Comparison of ENCODE assay signal across 18 cellular contexts in genomic region chr11:86735462-86736302, GRCh38.
DNase-seq lines count a peak whose midpoint lies in the region; ATAC-seq and TF ChIP-seq lines count a peak whose summit lies in the region.
"Had no signal": no experiment of that assay in that cellular context is flagged by ENCODE, and none has a peak within 500 bp of the region (broad histone marks: within the 10 kb centered on the region; RNA-seq: fewer than 3 reads in every experiment).

No MANE protein-coding gene starts in this region.

- no TSS peak for BruUV-seq in Panc1 (replicated peaks; lab: Mats Ljungman, UMichigan)

- DNase-seq in DMS53 (lab: John Stamatoyannopoulos, UW) (peak; percentile 63), DMS53 treated with DMSO at 0.1 percent for 48 hours (lab: John Stamatoyannopoulos, UW; ENCODE audit: unreplicated experiment) (no peak), Panc1 (ENCODE audit: low read depth, low spot score) (peak; percentile 90), dedifferentiated amniotic fluid mesenchymal stem cell (ENCODE audit: extremely low spot score) (peak; percentile 78), osteocyte (ENCODE audit: extremely low spot score, unreplicated experiment) (no peak), NCI-H128 (lab: John Stamatoyannopoulos, UW; ENCODE audit: unreplicated experiment) (no peak)
- no peak for DNase-seq in activated naive CD4-positive, alpha-beta T cell treated with anti-CD3 and anti-CD28 coated beads, Interleukin-2, amount 10 ng/mL, durations not matched to agents 7 days and 5 days
- DNase-seq: activated naive CD4-positive, alpha-beta T cell treated with anti-CD3 and anti-CD28 coated beads, Interleukin-2, amount 50 U/mL, for 16 hours; colonic mucosa; COR-L47; midbrain; NCI-H1436 treated with DMSO at 0.1 percent for 48 hours; stimulated activated CD4-positive, alpha-beta T cell treated with anti-CD3 and anti-CD28 coated beads, Interleukin-15, amount 100 ng/mL, for 24 hours; thyroid gland; WERI-Rb-1 had no signal

- in situ Hi-C loops in Panc1 (cut with HindIII; ENCODE audit: low pct_unique_long_range_greater_than_20kb, low sequenced_read_pairs) = no loop called here

- H3K36me3 Mint-ChIP-seq in osteocyte (ENCODE audit: unreplicated experiment) = no peaks in the 10 kb centered on the region
- no peaks in the 10 kb centered on the region for H3K36me3 Mint-ChIP-seq in activated naive CD4-positive, alpha-beta T cell treated with anti-CD3 and anti-CD28 coated beads, Interleukin-2, amount 10 ng/mL, durations not matched to agents 7 days and 5 days
- H3K36me3 Mint-ChIP-seq: IgD-negative memory B cell had no signal

- peak overlapping the region; percentile 92 for H3K27ac Mint-ChIP-seq in osteocyte (ENCODE audit: unreplicated experiment)
- H3K27ac Mint-ChIP-seq in activated naive CD4-positive, alpha-beta T cell treated with anti-CD3 and anti-CD28 coated beads, Interleukin-2, amount 10 ng/mL, durations not matched to agents 7 days and 5 days = no peak overlapping the region
- H3K27ac Mint-ChIP-seq: IgD-negative memory B cell had no signal

- intact Hi-C loops in Panc1 (cut with micrococcal nuclease; ENCODE audit: unreplicated experiment) = loop anchor here (5.0 kb wide), 1 partner anchor 63 kb away; the partner anchor contains the start of gene ME3

- CTCF ChIA-PET in Panc1 (lab: Charles Lee) = interaction anchor here (0.6 to 0.8 kb wide), 2 partner anchors 40 to 127 kb away, joined by 3 to 4 read pairs; no protein-coding TSS in a partner anchor
- CTCF ChIA-PET in activated naive CD4-positive, alpha-beta T cell treated with anti-CD3 and anti-CD28 coated beads, Interleukin-2, amount 10 ng/mL, durations not matched to agents 7 days and 5 days (lab: Charles Lee) = no interaction called here

- no peaks in the 10 kb centered on the region for H3K27me3 Mint-ChIP-seq in osteocyte (ENCODE audit: unreplicated experiment)
- H3K27me3 Mint-ChIP-seq in activated naive CD4-positive, alpha-beta T cell treated with anti-CD3 and anti-CD28 coated beads, Interleukin-2, amount 10 ng/mL, durations not matched to agents 7 days and 5 days = no peaks in the 10 kb centered on the region
- H3K27me3 Mint-ChIP-seq: IgD-negative memory B cell had no signal

- no peaks in the 10 kb centered on the region for H3K36me3 ChIP-seq in Panc1 (ENCODE audit: control insufficient read depth, insufficient read depth, low read length)
- H3K36me3 ChIP-seq: colonic mucosa, thyroid gland, WERI-Rb-1 had no signal

- peaks cover 56% of the 10 kb centered on the region for H3K4me1 ChIP-seq in Panc1 (ENCODE audit: control insufficient read depth, insufficient read depth, low read length)
- H3K4me1 ChIP-seq: colonic mucosa had no signal

- H3K4me1 Mint-ChIP-seq in osteocyte (ENCODE audit: unreplicated experiment) = peaks cover 73% of the 10 kb centered on the region
- no peaks in the 10 kb centered on the region for H3K4me1 Mint-ChIP-seq in activated naive CD4-positive, alpha-beta T cell treated with anti-CD3 and anti-CD28 coated beads, Interleukin-2, amount 10 ng/mL, durations not matched to agents 7 days and 5 days
- H3K4me1 Mint-ChIP-seq: IgD-negative memory B cell had no signal

- no peaks in the 10 kb centered on the region for H3K9me3 Mint-ChIP-seq in osteocyte (ENCODE audit: unreplicated experiment)
- no peaks in the 10 kb centered on the region for H3K9me3 Mint-ChIP-seq in activated naive CD4-positive, alpha-beta T cell treated with anti-CD3 and anti-CD28 coated beads, Interleukin-2, amount 10 ng/mL, durations not matched to agents 7 days and 5 days

- peaks cover 8% of the 10 kb centered on the region; the same call in 1 of the 2 replicates for H3K9me3 ChIP-seq in Panc1 (ENCODE audit: control insufficient read depth, insufficient read depth, low read depth, low read length)
- H3K9me3 ChIP-seq: colonic mucosa, thyroid gland had no signal

- H3K27ac ChIP-seq in Panc1 (ENCODE audit: low read length) = peak overlapping the region; percentile 99
- H3K27ac ChIP-seq: 22Rv1, colonic mucosa, thyroid gland, WERI-Rb-1 had no signal

- POLR2A ChIA-PET in Panc1 (lab: Charles Lee) = interaction anchor here (0.6 to 1.1 kb wide), 3 partner anchors 12 to 69 kb away, joined by 3 to 4 read pairs (median 3); partner anchors contain the start of gene PRSS23

- ATAC-seq in Panc1 = peak; percentile 84
- ATAC-seq in GM21723 (IDR thresholded peaks at IDR 0.05; ENCODE audit: unreplicated experiment) = no peak

- no peak for TF ChIP-seq CTCF in Panc1 (IDR thresholded peaks at IDR 0.05)
- TF ChIP-seq CTCF in osteocyte (IDR thresholded peaks at IDR 0.05) = no peak

- H3K27me3 ChIP-seq in Panc1 (ENCODE audit: control insufficient read depth, insufficient read depth, low read length) = no peaks in the 10 kb centered on the region
- H3K27me3 ChIP-seq: colonic mucosa, thyroid gland had no signal

- H3K4me3 Mint-ChIP-seq in osteocyte (ENCODE audit: unreplicated experiment) = no peak overlapping the region
- H3K4me3 Mint-ChIP-seq in activated naive CD4-positive, alpha-beta T cell treated with anti-CD3 and anti-CD28 coated beads, Interleukin-2, amount 10 ng/mL, durations not matched to agents 7 days and 5 days = no peak overlapping the region
- H3K4me3 Mint-ChIP-seq: IgD-negative memory B cell had no signal

- H3K4me3 ChIP-seq in Panc1 (ENCODE audit: low read depth in 2 of 2, low read length in 2 of 2) = no peak overlapping the region
- H3K4me3 ChIP-seq: colonic mucosa, thyroid gland had no signal

Comparison
In these comparisons a context has a peak if more than half of its experiments do, and no peak if none do; other contexts are left out.
1. DNase-seq: peak in DMS53 (single experiment), Panc1 (single experiment) and dedifferentiated amniotic fluid mesenchymal stem cell (single experiment); none in DMS53 treated with DMSO at 0.1 percent for 48 hours (single experiment), osteocyte (single experiment), NCI-H128 (single experiment) and activated naive CD4-positive, alpha-beta T cell treated with anti-CD3 and anti-CD28 coated beads, Interleukin-2, amount 10 ng/mL, durations not matched to agents 7 days and 5 days (single experiment).